In the genomic region with DNA sequence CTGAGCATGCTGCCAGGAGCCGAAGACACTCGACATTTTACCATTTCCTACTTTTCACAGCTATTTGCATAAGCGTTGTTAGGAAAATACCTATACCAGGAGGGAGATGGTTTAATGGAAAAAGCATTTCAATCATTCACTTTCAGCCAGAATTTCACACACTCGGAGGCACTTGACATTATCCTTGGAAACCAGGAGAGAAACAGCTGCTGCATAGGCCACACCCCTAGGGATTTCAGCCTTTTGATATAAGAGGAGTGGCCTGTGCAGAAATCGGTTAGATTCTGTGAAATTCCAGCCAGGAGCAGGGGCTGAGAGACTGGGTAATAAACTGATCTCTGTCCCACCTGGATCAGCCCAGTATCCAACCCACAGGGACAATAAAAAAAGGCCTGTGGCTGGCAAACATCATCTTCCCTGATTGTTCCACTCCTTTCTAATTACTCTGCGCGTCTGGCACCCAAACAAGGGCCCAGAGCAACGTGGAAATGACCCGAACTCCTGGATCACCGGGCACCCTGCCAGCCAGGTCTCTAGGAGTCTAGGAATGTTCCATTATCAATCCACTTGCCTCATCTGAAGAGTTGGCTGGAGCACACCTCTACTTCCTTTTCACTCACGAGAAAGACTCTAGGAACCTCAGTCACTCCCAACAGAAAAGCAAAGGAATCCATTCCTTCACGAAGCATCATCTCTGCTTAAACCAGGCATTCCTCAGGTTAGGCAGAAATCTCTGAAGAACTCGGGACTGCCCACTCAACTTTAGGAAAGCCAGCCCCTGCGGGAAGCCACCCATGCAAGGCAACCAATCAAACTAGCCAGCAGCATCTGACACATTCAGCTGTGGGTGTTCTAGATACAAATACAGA, we compare ENCODE assay signal across 11 cellular contexts. TPM values are rescaled to one million over a fixed set of nuclear protein-coding genes. Genes with fewer than 3 reads are reported as not detected.
DNase-seq lines count a peak whose midpoint lies in the region; ATAC-seq lines count a peak whose summit lies in the region.
"Had no signal": no experiment of that assay in that cellular context is flagged by ENCODE, and none has a peak within 500 bp of the region (broad histone marks: within the 10 kb centered on the region; RNA-seq: fewer than 3 reads in every experiment).

No MANE protein-coding gene starts in this region.

- H3K4me1 Mint-ChIP-seq in effector memory CD8-positive, alpha-beta T cell (ENCODE audit: low read depth in 2 of 2) = peaks cover 19 to 36% of the 10 kb centered on the region in 2 donors

- no peaks in the 10 kb centered on the region for H3K36me3 Mint-ChIP-seq in effector memory CD8-positive, alpha-beta T cell (ENCODE audit: insufficient read depth)

- peak overlapping the region; percentile 33 to 83 for H3K27ac Mint-ChIP-seq in effector memory CD8-positive, alpha-beta T cell

- H3K4me3 Mint-ChIP-seq in effector memory CD8-positive, alpha-beta T cell = no peak overlapping the region
- H3K4me3 Mint-ChIP-seq: central memory CD8-positive, alpha-beta T cell had no signal

- ATAC-seq in effector memory CD8-positive, alpha-beta T cell (replicated peaks) = no peak
- ATAC-seq in GM21390 (IDR thresholded peaks at IDR 0.05; ENCODE audit: unreplicated experiment) (no peak), HG03342 (IDR thresholded peaks at IDR 0.05; ENCODE audit: unreplicated experiment) (no peak)

- DNase-seq in DMS79 (lab: John Stamatoyannopoulos, UW) = peak; percentile 62
- peak; percentile 88 for DNase-seq in NCI-H2171 treated with DMSO at 0.1 percent for 48 hours (lab: John Stamatoyannopoulos, UW)
- no peak for DNase-seq in effector memory CD8-positive, alpha-beta T cell
- DNase-seq in mucosa of gallbladder (ENCODE audit: low spot score) = peak; percentile 59
- no peak for DNase-seq in SIG-M5 (lab: John Stamatoyannopoulos, UW)
- DNase-seq in activated CD4-positive, alpha-beta T cell treated with anti-CD3 and anti-CD28 coated beads for 1 hour = no peak
- DNase-seq: EL, KG1 had no signal

- H3K9me3 Mint-ChIP-seq in effector memory CD8-positive, alpha-beta T cell = no peaks in the 10 kb centered on the region
- H3K9me3 Mint-ChIP-seq: central memory CD8-positive, alpha-beta T cell had no signal

- peaks cover 0 to 9% of the 10 kb centered on the region in 2 donors for H3K27me3 Mint-ChIP-seq in effector memory CD8-positive, alpha-beta T cell
- H3K27me3 Mint-ChIP-seq: central memory CD8-positive, alpha-beta T cell had no signal

RNA-seq across cellular contexts. Expression of a gene that starts 37.9 kb away (rescaled TPM):
- 16.3 TPM for total RNA-seq in mucosa of gallbladder

Comparison
In these comparisons a context has a peak if more than half of its experiments do, and no peak if none do; other contexts are left out.
1. DNase-seq: peak in DMS79 (single experiment), NCI-H2171 treated with DMSO at 0.1 percent for 48 hours (single experiment) and mucosa of gallbladder (single experiment); none in effector memory CD8-positive, alpha-beta T cell (0 of 3), SIG-M5 (single experiment) and activated CD4-positive, alpha-beta T cell treated with anti-CD3 and anti-CD28 coated beads for 1 hour (single experiment).